ENCODE assay signal across 15 cellular contexts in the genomic region with DNA sequence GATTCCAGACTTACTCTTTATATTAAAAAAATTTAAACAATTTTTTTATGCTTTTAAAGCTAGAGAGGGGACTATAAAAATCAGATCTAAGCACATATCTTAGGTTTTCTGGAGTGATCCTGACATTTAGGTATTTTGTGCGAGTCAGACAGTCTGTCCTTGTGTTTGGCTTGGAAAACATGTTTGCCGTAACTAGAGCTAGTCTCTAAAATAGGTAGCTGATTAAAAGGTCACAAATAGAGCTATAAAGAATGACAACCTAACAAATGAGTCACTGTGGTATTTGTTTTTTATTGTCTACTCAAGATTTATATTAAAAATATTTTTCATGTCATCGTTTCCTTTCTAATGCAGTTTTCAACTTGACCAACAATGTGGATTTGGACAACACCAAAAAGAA.
"Had no signal": no experiment of that assay in that cellular context is flagged by ENCODE, and none has a peak within 500 bp of the region (broad histone marks: within the 10 kb centered on the region; RNA-seq: fewer than 3 reads in every experiment).

No MANE protein-coding gene starts in this region.

- H3K4me3 Mint-ChIP-seq: activated CD8-positive, alpha-beta T cell treated with anti-CD3 and anti-CD28 coated beads for 36 hours; nephron; stimulated activated naive CD8-positive, alpha-beta T cell treated with anti-CD3 and anti-CD28 coated beads, Interleukin-15, Interleukin-2, amounts not matched to agents 100 ng/mL and 50 ng/mL, for 24 hours; T-helper 2 cell treated with Interferon-gamma antibody and Interleukin-4, amounts not matched to agents 5 μg/mL and 100 μg/mL, for 36 hours had no signal

- H3K27me3 ChIP-seq: body of pancreas, esophagus muscularis mucosa, foreskin keratinocyte, heart left ventricle had no signal

- H3K4me3 ChIP-seq: body of pancreas, esophagus muscularis mucosa, heart left ventricle had no signal

- H3K9me3 Mint-ChIP-seq: activated CD8-positive, alpha-beta T cell treated with anti-CD3 and anti-CD28 coated beads for 36 hours; nephron; stimulated activated naive CD8-positive, alpha-beta T cell treated with anti-CD3 and anti-CD28 coated beads, Interleukin-15, Interleukin-2, amounts not matched to agents 100 ng/mL and 50 ng/mL, for 24 hours; T-helper 2 cell treated with Interferon-gamma antibody and Interleukin-4, amounts not matched to agents 5 μg/mL and 100 μg/mL, for 36 hours had no signal

- H3K27me3 Mint-ChIP-seq: activated CD8-positive, alpha-beta T cell treated with anti-CD3 and anti-CD28 coated beads for 36 hours; stimulated activated naive CD8-positive, alpha-beta T cell treated with anti-CD3 and anti-CD28 coated beads, Interleukin-15, Interleukin-2, amounts not matched to agents 100 ng/mL and 50 ng/mL, for 24 hours had no signal

- H3K27ac Mint-ChIP-seq: activated CD8-positive, alpha-beta T cell treated with anti-CD3 and anti-CD28 coated beads for 36 hours; stimulated activated naive CD8-positive, alpha-beta T cell treated with anti-CD3 and anti-CD28 coated beads, Interleukin-15, Interleukin-2, amounts not matched to agents 100 ng/mL and 50 ng/mL, for 24 hours; T-helper 2 cell treated with Interferon-gamma antibody and Interleukin-4, amounts not matched to agents 5 μg/mL and 100 μg/mL, for 36 hours had no signal

- H3K4me1 ChIP-seq: body of pancreas, esophagus muscularis mucosa, heart left ventricle had no signal

- FAIRE-seq: islet of Langerhans had no signal

- H3K9me3 ChIP-seq: body of pancreas, esophagus muscularis mucosa, heart left ventricle had no signal

- DNase-seq: activated CD4-positive, alpha-beta T cell treated with anti-CD3 and anti-CD28 coated beads for 1 hour; activated CD8-positive, alpha-beta memory T cell treated with anti-CD3 and anti-CD28 coated beads, Interleukin-2, amount 50 U/mL, for 4 hours; activated CD8-positive, alpha-beta T cell treated with anti-CD3 and anti-CD28 coated beads for 36 hours; activated naive CD4-positive, alpha-beta T cell; body of pancreas; cerebellar nuclear complex; foreskin keratinocyte; heart left ventricle; stimulated activated CD4-positive, alpha-beta T cell treated with anti-CD3 and anti-CD28 coated beads, Interleukin-4, amount 100 ng/mL, for 1 hour had no signal

- H3K27ac ChIP-seq: body of pancreas, esophagus muscularis mucosa, foreskin keratinocyte, heart left ventricle had no signal

- ATAC-seq: activated CD8-positive, alpha-beta T cell treated with anti-CD3 and anti-CD28 coated beads for 36 hours; body of pancreas; foreskin keratinocyte; heart left ventricle; left lobe of liver had no signal
